Comparison of ENCODE assay signal across 1 cellular context in genomic region chr6:135522975-135523692, GRCh38.
TF ChIP-seq lines count a peak whose summit lies in the region.

No MANE protein-coding gene starts in this region.

TF ChIP-seq in HepG2, 621 proteins besides CTCF, POLR2A, EP300 and RAD21 (continued from another document and continues in another):
- TF ChIP-seq DBP (CRISPR knock-in tag; IDR thresholded peaks at IDR 0.05; ENCODE audit: not compliant biosample characterization): no peak
- TF ChIP-seq HBP1 (CRISPR knock-in tag; IDR thresholded peaks at IDR 0.05; ENCODE audit: low read depth): no peak
- TF ChIP-seq RXRB (CRISPR knock-in tag; IDR thresholded peaks at IDR 0.05; ENCODE audit: borderline replicate concordance): 0 out of 2 replicates have a peak, but pooled peaks have one; percentile 32
- 0 out of 2 replicates have a peak, but pooled peaks have one; percentile 39 for TF ChIP-seq KDM3A (CRISPR knock-in tag; IDR thresholded peaks at IDR 0.05; ENCODE audit: low read depth)
- TF ChIP-seq ZNF572 (CRISPR knock-in tag; IDR thresholded peaks at IDR 0.05): no peak
- no peak for TF ChIP-seq NR2F6 (IDR thresholded peaks at IDR 0.05)
- TF ChIP-seq NR2F6 (CRISPR knock-in tag; IDR thresholded peaks at IDR 0.05): no peak
- no peak for TF ChIP-seq PAWR (CRISPR knock-in tag; IDR thresholded peaks at IDR 0.05; ENCODE audit: borderline replicate concordance)
- peak; percentile 69; the same call in 1 of the 2 replicates for TF ChIP-seq MIER3 (CRISPR knock-in tag; IDR thresholded peaks at IDR 0.05; ENCODE audit: borderline replicate concordance)
- peak; percentile 41; the same call in 1 of the 2 replicates for TF ChIP-seq ISL2 (CRISPR knock-in tag; IDR thresholded peaks at IDR 0.05)
- no peak for TF ChIP-seq AKAP8 (CRISPR knock-in tag; IDR thresholded peaks at IDR 0.05)
- TF ChIP-seq HES4 (CRISPR knock-in tag; IDR thresholded peaks at IDR 0.05; ENCODE audit: borderline replicate concordance): no peak
- peak; percentile 56; the same call in 1 of the 2 replicates for TF ChIP-seq NCOA2 (CRISPR knock-in tag; IDR thresholded peaks at IDR 0.05)
- peak; percentile 60 for TF ChIP-seq THAP11 (CRISPR knock-in tag; IDR thresholded peaks at IDR 0.05)
- TF ChIP-seq, protein P1, sequence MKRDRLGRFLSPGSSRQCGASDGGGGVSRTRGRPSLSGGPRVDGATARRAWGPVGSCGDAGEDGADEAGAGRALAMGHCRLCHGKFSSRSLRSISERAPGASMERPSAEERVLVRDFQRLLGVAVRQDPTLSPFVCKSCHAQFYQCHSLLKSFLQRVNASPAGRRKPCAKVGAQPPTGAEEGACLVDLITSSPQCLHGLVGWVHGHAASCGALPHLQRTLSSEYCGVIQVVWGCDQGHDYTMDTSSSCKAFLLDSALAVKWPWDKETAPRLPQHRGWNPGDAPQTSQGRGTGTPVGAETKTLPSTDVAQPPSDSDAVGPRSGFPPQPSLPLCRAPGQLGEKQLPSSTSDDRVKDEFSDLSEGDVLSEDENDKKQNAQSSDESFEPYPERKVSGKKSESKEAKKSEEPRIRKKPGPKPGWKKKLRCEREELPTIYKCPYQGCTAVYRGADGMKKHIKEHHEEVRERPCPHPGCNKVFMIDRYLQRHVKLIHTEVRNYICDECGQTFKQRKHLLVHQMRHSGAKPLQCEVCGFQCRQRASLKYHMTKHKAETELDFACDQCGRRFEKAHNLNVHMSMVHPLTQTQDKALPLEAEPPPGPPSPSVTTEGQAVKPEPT (CRISPR knock-in tag; IDR thresholded peaks at IDR 0.05; ENCODE audit: low read depth): no peak
- no peak for TF ChIP-seq ZSCAN22 (CRISPR knock-in tag; IDR thresholded peaks at IDR 0.05)
- no peak; the same call in 1 of the 2 replicates for TF ChIP-seq SOX13 (IDR thresholded peaks at IDR 0.05)
- TF ChIP-seq SOX13 (CRISPR knock-in tag; conservative IDR thresholded peaks at IDR 0.05 in 1 of 2, IDR thresholded peaks at IDR 0.05 in 1 of 2): peak in 1 of 2 experiments; percentile 88; a peak in 2 of 4 replicates
- TF ChIP-seq ZNF761 (CRISPR knock-in tag; conservative IDR thresholded peaks at IDR 0.05): no peak
- TF ChIP-seq KDM1A (CRISPR knock-in tag; IDR thresholded peaks at IDR 0.05): peak; percentile 49; the same call in 1 of the 2 replicates
- no peak for TF ChIP-seq ZBTB10 (CRISPR knock-in tag; IDR thresholded peaks at IDR 0.05; ENCODE audit: borderline replicate concordance)
- TF ChIP-seq HMG20A (CRISPR knock-in tag; IDR thresholded peaks at IDR 0.05; ENCODE audit: borderline replicate concordance): peak; percentile 93
- TF ChIP-seq E2F5 (CRISPR knock-in tag; conservative IDR thresholded peaks at IDR 0.05): no peak
- no peak for TF ChIP-seq ZFP36 (IDR thresholded peaks at IDR 0.05; ENCODE audit: borderline replicate concordance, low read depth, low read length, partially characterized antibody)
- peak; percentile 74; the same call in 1 of the 2 replicates for TF ChIP-seq NFKBIZ (CRISPR knock-in tag; IDR thresholded peaks at IDR 0.05)
- TF ChIP-seq HHEX (CRISPR knock-in tag; IDR thresholded peaks at IDR 0.05): peak; percentile 94
- TF ChIP-seq ZNF670 (CRISPR knock-in tag; IDR thresholded peaks at IDR 0.05; ENCODE audit: borderline replicate concordance): no peak
- no peak for TF ChIP-seq THYN1 (CRISPR knock-in tag; IDR thresholded peaks at IDR 0.05; ENCODE audit: borderline replicate concordance, low read depth)
- no peak for TF ChIP-seq PRMT3 (CRISPR knock-in tag; IDR thresholded peaks at IDR 0.05; ENCODE audit: borderline replicate concordance, low read depth)
- TF ChIP-seq SUZ12 (IDR thresholded peaks at IDR 0.05; ENCODE audit: low read depth, low read length): no peak
- TF ChIP-seq ZKSCAN8 (CRISPR knock-in tag; IDR thresholded peaks at IDR 0.05; ENCODE audit: borderline replicate concordance): 0 out of 2 replicates have a peak, but pooled peaks have one; percentile 19
- TF ChIP-seq, protein P2, sequence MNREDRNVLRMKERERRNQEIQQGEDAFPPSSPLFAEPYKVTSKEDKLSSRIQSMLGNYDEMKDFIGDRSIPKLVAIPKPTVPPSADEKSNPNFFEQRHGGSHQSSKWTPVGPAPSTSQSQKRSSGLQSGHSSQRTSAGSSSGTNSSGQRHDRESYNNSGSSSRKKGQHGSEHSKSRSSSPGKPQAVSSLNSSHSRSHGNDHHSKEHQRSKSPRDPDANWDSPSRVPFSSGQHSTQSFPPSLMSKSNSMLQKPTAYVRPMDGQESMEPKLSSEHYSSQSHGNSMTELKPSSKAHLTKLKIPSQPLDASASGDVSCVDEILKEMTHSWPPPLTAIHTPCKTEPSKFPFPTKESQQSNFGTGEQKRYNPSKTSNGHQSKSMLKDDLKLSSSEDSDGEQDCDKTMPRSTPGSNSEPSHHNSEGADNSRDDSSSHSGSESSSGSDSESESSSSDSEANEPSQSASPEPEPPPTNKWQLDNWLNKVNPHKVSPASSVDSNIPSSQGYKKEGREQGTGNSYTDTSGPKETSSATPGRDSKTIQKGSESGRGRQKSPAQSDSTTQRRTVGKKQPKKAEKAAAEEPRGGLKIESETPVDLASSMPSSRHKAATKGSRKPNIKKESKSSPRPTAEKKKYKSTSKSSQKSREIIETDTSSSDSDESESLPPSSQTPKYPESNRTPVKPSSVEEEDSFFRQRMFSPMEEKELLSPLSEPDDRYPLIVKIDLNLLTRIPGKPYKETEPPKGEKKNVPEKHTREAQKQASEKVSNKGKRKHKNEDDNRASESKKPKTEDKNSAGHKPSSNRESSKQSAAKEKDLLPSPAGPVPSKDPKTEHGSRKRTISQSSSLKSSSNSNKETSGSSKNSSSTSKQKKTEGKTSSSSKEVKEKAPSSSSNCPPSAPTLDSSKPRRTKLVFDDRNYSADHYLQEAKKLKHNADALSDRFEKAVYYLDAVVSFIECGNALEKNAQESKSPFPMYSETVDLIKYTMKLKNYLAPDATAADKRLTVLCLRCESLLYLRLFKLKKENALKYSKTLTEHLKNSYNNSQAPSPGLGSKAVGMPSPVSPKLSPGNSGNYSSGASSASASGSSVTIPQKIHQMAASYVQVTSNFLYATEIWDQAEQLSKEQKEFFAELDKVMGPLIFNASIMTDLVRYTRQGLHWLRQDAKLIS (CRISPR knock-in tag; IDR thresholded peaks at IDR 0.05): no peak
- no peak for TF ChIP-seq HMGA1 (CRISPR knock-in tag; conservative IDR thresholded peaks at IDR 0.05)
- TF ChIP-seq ZBTB46 (CRISPR knock-in tag; IDR thresholded peaks at IDR 0.05; ENCODE audit: borderline replicate concordance): no peak
- TF ChIP-seq ZNF747 (CRISPR knock-in tag; IDR thresholded peaks at IDR 0.05; ENCODE audit: borderline replicate concordance): no peak
- TF ChIP-seq AGO2 (optimal IDR thresholded peaks at IDR 0.05; ENCODE audit: low read depth, low read length): no peak
- TF ChIP-seq, protein P3, sequence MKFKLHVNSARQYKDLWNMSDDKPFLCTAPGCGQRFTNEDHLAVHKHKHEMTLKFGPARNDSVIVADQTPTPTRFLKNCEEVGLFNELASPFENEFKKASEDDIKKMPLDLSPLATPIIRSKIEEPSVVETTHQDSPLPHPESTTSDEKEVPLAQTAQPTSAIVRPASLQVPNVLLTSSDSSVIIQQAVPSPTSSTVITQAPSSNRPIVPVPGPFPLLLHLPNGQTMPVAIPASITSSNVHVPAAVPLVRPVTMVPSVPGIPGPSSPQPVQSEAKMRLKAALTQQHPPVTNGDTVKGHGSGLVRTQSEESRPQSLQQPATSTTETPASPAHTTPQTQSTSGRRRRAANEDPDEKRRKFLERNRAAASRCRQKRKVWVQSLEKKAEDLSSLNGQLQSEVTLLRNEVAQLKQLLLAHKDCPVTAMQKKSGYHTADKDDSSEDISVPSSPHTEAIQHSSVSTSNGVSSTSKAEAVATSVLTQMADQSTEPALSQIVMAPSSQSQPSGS (CRISPR knock-in tag; IDR thresholded peaks at IDR 0.05): 0 out of 2 replicates have a peak, but pooled peaks have one; percentile 17
- TF ChIP-seq CEBPB (IDR thresholded peaks at IDR 0.05; ENCODE audit: borderline replicate concordance, low read depth, low read length): peak; percentile 98
- TF ChIP-seq ATRX (CRISPR knock-in tag; IDR thresholded peaks at IDR 0.05; ENCODE audit: borderline replicate concordance): no peak
- no peak for TF ChIP-seq E2F2 (CRISPR knock-in tag; IDR thresholded peaks at IDR 0.05; ENCODE audit: borderline replicate concordance)
- no peak for TF ChIP-seq ARNTL (CRISPR knock-in tag; IDR thresholded peaks at IDR 0.05)
- TF ChIP-seq ZSCAN21 (CRISPR knock-in tag; IDR thresholded peaks at IDR 0.05; ENCODE audit: borderline replicate concordance): no peak
- no peak for TF ChIP-seq AHR (CRISPR knock-in tag; IDR thresholded peaks at IDR 0.05)
- TF ChIP-seq ZNF644 (CRISPR knock-in tag; IDR thresholded peaks at IDR 0.05; ENCODE audit: low read depth): 0 out of 2 replicates have a peak, but pooled peaks have one; percentile 8
- no peak for TF ChIP-seq ZNF260 (CRISPR knock-in tag; IDR thresholded peaks at IDR 0.05; ENCODE audit: borderline replicate concordance, low read depth)
- peak in 1 of 2 experiments; percentile 97; a peak in 2 of 4 replicates for TF ChIP-seq ATF4 (CRISPR knock-in tag; IDR thresholded peaks at IDR 0.05)
- TF ChIP-seq FOSL2 (CRISPR knock-in tag; IDR thresholded peaks at IDR 0.05): peak; percentile 49; the same call in 1 of the 2 replicates
- TF ChIP-seq NKX3-1 (CRISPR knock-in tag; IDR thresholded peaks at IDR 0.05): 0 out of 2 replicates have a peak, but pooled peaks have one; percentile 43
- no peak for TF ChIP-seq ZSCAN25 (CRISPR knock-in tag; IDR thresholded peaks at IDR 0.05)
